In the genomic region with DNA sequence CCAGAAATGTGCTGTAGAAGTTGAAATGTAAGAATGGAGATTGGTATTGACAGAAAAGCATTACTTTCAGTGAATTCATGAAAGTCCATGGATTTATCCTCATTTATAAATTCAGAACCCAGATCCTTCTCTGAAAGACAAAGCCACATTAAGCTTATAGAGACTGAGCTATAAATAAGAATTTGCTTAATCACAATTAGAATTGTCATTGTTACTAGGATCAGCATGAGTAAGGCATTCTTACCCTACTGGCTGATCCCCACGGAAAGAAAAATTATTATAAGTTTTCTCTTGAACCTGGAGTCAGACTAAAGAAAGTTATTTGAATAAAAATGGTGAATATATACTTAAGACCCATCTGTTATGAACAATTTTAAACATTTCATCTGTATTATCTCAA, we compare ENCODE assay signal across 26 cellular contexts.
DNase-seq lines count a peak whose midpoint lies in the region; ATAC-seq, FAIRE-seq and TF ChIP-seq lines count a peak whose summit lies in the region.
"Had no signal": no experiment of that assay in that cellular context is flagged by ENCODE, and none has a peak within 500 bp of the region (broad histone marks: within the 10 kb centered on the region; RNA-seq: fewer than 3 reads in every experiment).

No MANE protein-coding gene starts in this region.

- H3K9me3 ChIP-seq in left ventricle myocardium inferior (replicated peaks) (peaks cover under 1% of the 10 kb centered on the region), right atrium auricular region (no peaks in the 10 kb centered on the region), HUES48 (ENCODE audit: control insufficient read depth, insufficient read depth, low read length) (peaks cover 9% of the 10 kb centered on the region; the same call in 1 of the 2 replicates), H1 (ENCODE audit: insufficient read depth in 2 of 2, low read depth in 1 of 2, low read length in 1 of 2) (peaks cover 5 to 6% of the 10 kb centered on the region in 2 experiments; a peak in 1 of 4 replicates), psoas muscle (no peaks in the 10 kb centered on the region), SJCRH30 (replicated peaks) (no peaks in the 10 kb centered on the region)
- H3K9me3 ChIP-seq: Caco-2, HAP-1 had no signal

- H3K23me2 ChIP-seq in H1 (ENCODE audit: low read depth, low read length) = no peaks in the 10 kb centered on the region

- POLR2A ChIA-PET in H1 (lab: Charles Lee; ENCODE audit: partially characterized antibody) = interaction anchor here (1.3 kb wide), 1 partner anchor 12 kb away, joined by 3 read pairs; no protein-coding TSS in a partner anchor

- H3K79me2 ChIP-seq in H1 (ENCODE audit: control insufficient read depth in 1 of 2, insufficient read depth in 2 of 2, low read length in 2 of 2) = peaks cover 0 to 9% of the 10 kb centered on the region in 2 experiments; a peak in 1 of 4 replicates

- H4K91ac ChIP-seq in H1 (replicated peaks; ENCODE audit: insufficient read length, low read length) = no peak overlapping the region

- H3K4me3 ChIP-seq in left ventricle myocardium inferior (no peak overlapping the region), right atrium auricular region (no peak overlapping the region), HUES48 (ENCODE audit: low read depth, low read length) (no peak overlapping the region), H1 (ENCODE audit: extremely low read depth in 1 of 4, insufficient read depth in 2 of 4, low read depth in 3 of 4, low read length in 4 of 4) (peak overlapping the region in 1 of 4 experiments; percentile 10; a peak in 1 of 8 replicates), psoas muscle (no peak overlapping the region), SJCRH30 (no peak overlapping the region)
- H3K4me3 ChIP-seq: BLaER1, GM12878, GM23248, HAP-1 had no signal

- intact Hi-C loops in left ventricle myocardium inferior (cut with micrococcal nuclease) (no loop called here), psoas muscle (cut with DNase I) (no loop called here)

- TF ChIP-seq RAD21 in H1 (IDR thresholded peaks at IDR 0.05 in 1 of 2, conservative IDR thresholded peaks at IDR 0.05 in 1 of 2; ENCODE audit: low read depth in 2 of 2, low read length in 2 of 2) = no peak

- H2BK15ac ChIP-seq in H1 (ENCODE audit: low read length) = no peak overlapping the region

- no peaks in the 10 kb centered on the region for H3K36me3 Mint-ChIP-seq in osteocyte (ENCODE audit: unreplicated experiment)
- H3K36me3 Mint-ChIP-seq: CD4-positive, CD25-positive, alpha-beta regulatory T cell; CD8-positive, alpha-beta T cell had no signal

- H3K56ac ChIP-seq in H1 (replicated peaks; ENCODE audit: insufficient read length, low read depth, low read length) = no peak overlapping the region

- no peak overlapping the region for H3K4ac ChIP-seq in H1 (replicated peaks; ENCODE audit: insufficient read length, low read depth, low read length)

- H3K79me1 ChIP-seq in H1 (ENCODE audit: low read depth, low read length) = no peaks in the 10 kb centered on the region

- H2BK120ac ChIP-seq in H1 (replicated peaks; ENCODE audit: low read depth, low read length) = no peak overlapping the region

- no peak overlapping the region for H3K14ac ChIP-seq in H1 (ENCODE audit: insufficient read length)

- peaks cover 3% of the 10 kb centered on the region for H3K9me3 Mint-ChIP-seq in osteocyte (ENCODE audit: unreplicated experiment)

- no peaks in the 10 kb centered on the region for H3K36me3 ChIP-seq in left ventricle myocardium inferior
- no peaks in the 10 kb centered on the region for H3K36me3 ChIP-seq in right atrium auricular region
- peaks cover 4% of the 10 kb centered on the region; the same call in 1 of the 2 replicates for H3K36me3 ChIP-seq in HUES48 (ENCODE audit: control insufficient read depth, insufficient read depth, low read length)
- peaks cover 0 to 7% (median 0%) of the 10 kb centered on the region in 4 experiments; a peak in 1 of 8 replicates for H3K36me3 ChIP-seq in H1 (ENCODE audit: control insufficient read depth in 2 of 4, insufficient read depth in 4 of 4, low read length in 3 of 4)
- no peaks in the 10 kb centered on the region for H3K36me3 ChIP-seq in psoas muscle (ENCODE audit: insufficient read depth in 1 of 2, low read depth in 1 of 2)
- H3K36me3 ChIP-seq in SJCRH30 = no peaks in the 10 kb centered on the region
- H3K36me3 ChIP-seq: BLaER1, HAP-1 had no signal

- H3K9ac ChIP-seq in HUES48 (ENCODE audit: low read depth, low read length) (no peak overlapping the region), H1 (replicated peaks in 1 of 4; ENCODE audit: extremely low read depth in 1 of 4, low read depth in 3 of 4, low read length in 3 of 4) (no peak overlapping the region)
- H3K9ac ChIP-seq: BLaER1, GM23248 had no signal

- H3K4me3 Mint-ChIP-seq in osteocyte (ENCODE audit: unreplicated experiment) = no peak overlapping the region
- H3K4me3 Mint-ChIP-seq: B cell; CD4-positive, CD25-positive, alpha-beta regulatory T cell; CD8-positive, alpha-beta T cell; HFFc6 had no signal

- TF ChIP-seq CTCF in left ventricle myocardium inferior (IDR thresholded peaks at IDR 0.05; ENCODE audit: borderline replicate concordance) (no peak), right atrium auricular region (IDR thresholded peaks at IDR 0.05) (no peak), H1 (IDR thresholded peaks at IDR 0.05; ENCODE audit: control extremely low read depth in 1 of 3, insufficient read depth in 1 of 3, low read depth in 1 of 3, low read length in 3 of 3) (no peak), psoas muscle (IDR thresholded peaks at IDR 0.05) (no peak), osteocyte (IDR thresholded peaks at IDR 0.05) (no peak)

- H2AK5ac ChIP-seq in H1 (ENCODE audit: low read depth, low read length) = no peak overlapping the region

- no peak overlapping the region for H3K18ac ChIP-seq in H1 (ENCODE audit: extremely low read depth, low read length)

- no peak overlapping the region for H4K8ac ChIP-seq in H1 (ENCODE audit: extremely low read depth, insufficient read depth, low read length)

- H4K5ac ChIP-seq in H1 (ENCODE audit: insufficient read length, low read depth, low read length) = no peak overlapping the region

- peak in 3 of 4 donors; percentile 31 to 56 (median 51) for ATAC-seq in psoas muscle
- ATAC-seq: CD8-positive, alpha-beta T cell had no signal

- 48% methylated on average over 1 of the region's 1 CpG; no CpG with 5 or more reads in 1 of the 2 experiments for WGBS in H1 (ENCODE audit: extremely low coverage in 1 of 2, insufficient coverage in 1 of 2, insufficient read length in 1 of 2, insufficient replicate concordance in 2 of 2, low coverage in 1 of 2, low lambda C conversion rate in 2 of 2, missing lambda C conversion rate in 1 of 2), 2 experiments
- 50 to 60% (median 50%) methylated on average over 1 of the region's 1 CpG for WGBS in psoas muscle, 3 donors

- no peak for FAIRE-seq in H1 (lab: Jason Lieb, UNC)
- FAIRE-seq: A204.1, GM12878, GM18507, H54 had no signal

- no peak for TF ChIP-seq POLR2A in H1 (IDR thresholded peaks at IDR 0.05; ENCODE audit: control extremely low read depth in 1 of 2, low read depth in 2 of 2, low read length in 2 of 2)

- no peak for TF ChIP-seq EP300 in H1 (IDR thresholded peaks at IDR 0.05; ENCODE audit: borderline replicate concordance in 1 of 2, low read depth in 2 of 2, low read length in 2 of 2)

- peaks cover 46% of the 10 kb centered on the region for H3K4me1 ChIP-seq in left ventricle myocardium inferior
- H3K4me1 ChIP-seq in right atrium auricular region = peaks cover 0 to 9% of the 10 kb centered on the region in 2 donors
- H3K4me1 ChIP-seq in HUES48 (ENCODE audit: control insufficient read depth, insufficient read depth, low read length) = peaks cover 29% of the 10 kb centered on the region
- peaks cover 0 to 10% (median 5%) of the 10 kb centered on the region in 4 experiments; a peak in 3 of 7 replicates for H3K4me1 ChIP-seq in H1 (replicated peaks in 1 of 4; ENCODE audit: control insufficient read depth in 3 of 4, insufficient read depth in 4 of 4, low read length in 3 of 4)
- H3K4me1 ChIP-seq in psoas muscle = peaks cover 45% of the 10 kb centered on the region
- H3K4me1 ChIP-seq in SJCRH30 = no peaks in the 10 kb centered on the region
- H3K4me1 ChIP-seq: Caco-2, HAP-1 had no signal

- H3K4me1 Mint-ChIP-seq in osteocyte (ENCODE audit: unreplicated experiment) = no peaks in the 10 kb centered on the region
- H3K4me1 Mint-ChIP-seq: B cell; CD4-positive, CD25-positive, alpha-beta regulatory T cell had no signal

- H3K27ac ChIP-seq in left ventricle myocardium inferior (replicated peaks) = peak overlapping the region; percentile 32
- no peak overlapping the region for H3K27ac ChIP-seq in right atrium auricular region
- H3K27ac ChIP-seq in HUES48 (ENCODE audit: low read depth, low read length) = peak overlapping the region; percentile 30
- H3K27ac ChIP-seq in H1 (ENCODE audit: low read depth, low read length) = no peak overlapping the region
- H3K27ac ChIP-seq in psoas muscle = no peak overlapping the region
- H3K27ac ChIP-seq in SJCRH30 = no peak overlapping the region
- H3K27ac ChIP-seq: 22Rv1, BLaER1, C4-2B, GM23248 had no signal

- DNase-seq in left ventricle myocardium inferior (no peak), right atrium auricular region (ENCODE audit: low spot score) (no peak), H1 (ENCODE audit: low read depth in 1 of 2, low spot score in 2 of 2) (no peak), psoas muscle (no peak), HUDEP-2 (lab: John Stamatoyannopoulos, UW; ENCODE audit: unreplicated experiment in 76 of 76) (no peak), SJCRH30 (no peak), osteocyte (ENCODE audit: extremely low spot score, unreplicated experiment) (no peak)
- DNase-seq: Caco-2; CD4-positive, CD25-positive, alpha-beta regulatory T cell; CD8-positive, alpha-beta T cell; DMS 273 treated with DMSO at 0.1 percent for 48 hours; DMS79; EL; GDM1; GM23248; HFFc6 had no signal

- H2BK5ac ChIP-seq in H1 (ENCODE audit: low read depth, low read length) = no peak overlapping the region

- no peak overlapping the region for H2BK20ac ChIP-seq in H1 (ENCODE audit: low read length)

- no peak overlapping the region for H3K23ac ChIP-seq in H1 (ENCODE audit: insufficient read length)

- CTCF ChIA-PET in H1 (lab: Charles Lee; ENCODE audit: partially characterized antibody) = interaction anchor here (0.8 to 1.9 kb wide), 9 partner anchors 10 to 158 kb away, joined by 3 to 9 read pairs (median 4); no protein-coding TSS in a partner anchor

- H4K20me1 ChIP-seq in H1 (replicated peaks in 1 of 2; ENCODE audit: control insufficient read depth in 1 of 2, insufficient read depth in 2 of 2, low read length in 2 of 2) = no peaks in the 10 kb centered on the region
- H4K20me1 ChIP-seq: BLaER1 had no signal

- peak overlapping the region in 1 of 2 experiments; percentile 31; a peak in 1 of 4 replicates for H3K4me2 ChIP-seq in H1 (ENCODE audit: insufficient read depth in 1 of 2, low read depth in 2 of 2, low read length in 2 of 2)
- H3K4me2 ChIP-seq: BLaER1 had no signal

- no peak overlapping the region for H3K27ac Mint-ChIP-seq in osteocyte (ENCODE audit: unreplicated experiment)
- H3K27ac Mint-ChIP-seq: B cell; CD4-positive, CD25-positive, alpha-beta regulatory T cell; CD8-positive, alpha-beta T cell; HFFc6 had no signal

- no peak overlapping the region for H2AFZ ChIP-seq in H1 (ENCODE audit: low read length)
- H2AFZ ChIP-seq: GM23248 had no signal

- peaks cover 9% of the 10 kb centered on the region for H3K27me3 Mint-ChIP-seq in osteocyte (ENCODE audit: unreplicated experiment)
- H3K27me3 Mint-ChIP-seq: B cell; CD4-positive, CD25-positive, alpha-beta regulatory T cell had no signal

- no peak overlapping the region for H2BK12ac ChIP-seq in H1 (ENCODE audit: low read depth, low read length)

- H3K27me3 ChIP-seq in left ventricle myocardium inferior (ENCODE audit: low read depth) (no peaks in the 10 kb centered on the region), right atrium auricular region (no peaks in the 10 kb centered on the region), HUES48 (ENCODE audit: control insufficient read depth, insufficient read depth, low read length) (no peaks in the 10 kb centered on the region), H1 (replicated peaks in 1 of 4; ENCODE audit: control insufficient read depth in 3 of 4, extremely low read depth in 1 of 4, insufficient read depth in 3 of 4, low read length in 3 of 4) (no peaks in the 10 kb centered on the region), psoas muscle (ENCODE audit: insufficient read depth in 3 of 3, low read length in 2 of 3) (no peaks in the 10 kb centered on the region), SJCRH30 (no peaks in the 10 kb centered on the region)
- H3K27me3 ChIP-seq: BLaER1 had no signal

Comparison
In these comparisons a context has a peak if more than half of its experiments do, and no peak if none do; other contexts are left out.
1. H3K27ac ChIP-seq: peak in left ventricle myocardium inferior (single experiment) and HUES48 (single experiment); none in right atrium auricular region (0 of 2), H1 (single experiment), psoas muscle (single experiment) and SJCRH30 (single experiment).